8 cellular contexts compared by ENCODE assay signal in genomic region chr9:137045294-137046093, GRCh38. TPM values are rescaled to one million over a fixed set of nuclear protein-coding genes. Genes with fewer than 3 reads are reported as not detected.
A peak's percentile ranks its signal among the peaks of the same experiment; 100 is the strongest.
DNase-seq lines count a peak whose midpoint lies in the region; ATAC-seq and TF ChIP-seq lines count a peak whose summit lies in the region.

No MANE protein-coding gene starts in this region.

- H3K36me3 Mint-ChIP-seq in activated naive CD8-positive, alpha-beta T cell: no peaks in the 10 kb centered on the region

- POLR2A ChIA-PET in AG04450 (lab: Yijun Ruan, JAX): interaction anchor here (0.8 kb wide), 1 partner anchor 195 kb away, joined by 3 read pairs; the partner anchor contains the start of gene TUBB4B

- peaks cover 11% of the 10 kb centered on the region for H3K4me1 Mint-ChIP-seq in activated naive CD8-positive, alpha-beta T cell (ENCODE audit: low read depth)

- TF ChIP-seq CTCF in AG04450 (IDR thresholded peaks at IDR 0.05; ENCODE audit: low read depth, low read length) (no peak), hepatocyte (IDR thresholded peaks at IDR 0.05; ENCODE audit: poor library complexity) (no peak)

- no peaks in the 10 kb centered on the region; the same call in 1 of the 2 replicates for H3K9me3 ChIP-seq in AG04450 (ENCODE audit: control insufficient read depth, insufficient read depth, low read length)
- H3K9me3 ChIP-seq in hepatocyte (ENCODE audit: low read depth): no peaks in the 10 kb centered on the region

- WGBS in hepatocyte (ENCODE audit: low lambda C conversion rate, missing lambda C conversion rate): 6% methylated on average over 77 of the region's 97 CpGs

- H3K27ac ChIP-seq in AG04450 (ENCODE audit: low read depth, low read length) (no peak overlapping the region), hepatocyte (no peak overlapping the region), skin epidermis (peak overlapping the region in 18 of 21 experiments; percentile 6 to 76 (median 56))

- H3K4me3 Mint-ChIP-seq in activated naive CD8-positive, alpha-beta T cell: peak overlapping the region; percentile 70

- peaks cover 5% of the 10 kb centered on the region for H3K27me3 Mint-ChIP-seq in activated naive CD8-positive, alpha-beta T cell

- peak overlapping the region; percentile 94 for H2AFZ ChIP-seq in hepatocyte

- H3K79me2 ChIP-seq in hepatocyte: peaks cover 3% of the 10 kb centered on the region

- no peak overlapping the region for H3K27ac Mint-ChIP-seq in activated naive CD8-positive, alpha-beta T cell

- peak overlapping the region; percentile 68 for H3K4me3 ChIP-seq in AG04450 (ENCODE audit: low read depth, low read length)
- peak overlapping the region; percentile 61 for H3K4me3 ChIP-seq in H7 (ENCODE audit: insufficient read depth, low read depth, low read length)
- peak overlapping the region; percentile 85 for H3K4me3 ChIP-seq in hepatocyte
- H3K4me3 ChIP-seq in skin epidermis: peak overlapping the region; percentile 17 to 49 (median 38)

- no peaks in the 10 kb centered on the region for H3K9me3 Mint-ChIP-seq in activated naive CD8-positive, alpha-beta T cell (ENCODE audit: low read depth)

- no peaks in the 10 kb centered on the region for H3K9me2 ChIP-seq in hepatocyte (replicated peaks; ENCODE audit: insufficient read depth)

- H3K4me1 ChIP-seq in hepatocyte (ENCODE audit: insufficient read depth): peaks cover 5% of the 10 kb centered on the region

- H3K27me3 ChIP-seq in AG04450 (ENCODE audit: control insufficient read depth, insufficient read depth, low read length) (peaks cover 23% of the 10 kb centered on the region), H7 (ENCODE audit: control insufficient read depth, insufficient read depth, low read length) (peaks cover 46% of the 10 kb centered on the region), hepatocyte (peaks cover 29% of the 10 kb centered on the region)

- no peaks in the 10 kb centered on the region for H3K36me3 ChIP-seq in H7 (replicated peaks; ENCODE audit: control insufficient read depth, insufficient read depth, low read length)
- no peaks in the 10 kb centered on the region for H3K36me3 ChIP-seq in hepatocyte (replicated peaks; ENCODE audit: insufficient read depth, low read depth)

- H4K20me1 ChIP-seq in hepatocyte (ENCODE audit: insufficient read depth, poor library complexity, severe bottlenecking): peaks cover 13% of the 10 kb centered on the region

- peak overlapping the region; percentile 100 for H3K4me2 ChIP-seq in hepatocyte

- ATAC-seq in HG02973 (IDR thresholded peaks at IDR 0.05; ENCODE audit: unreplicated experiment) (no peak), GM21367 (IDR thresholded peaks at IDR 0.05; ENCODE audit: unreplicated experiment) (no peak)

- CTCF ChIA-PET in AG04450 (lab: Charles Lee): interaction anchor here (0.6 to 2.3 kb wide), 4 partner anchors 10 to 71 kb away, joined by 4 to 20 read pairs (median 11); no protein-coding TSS in a partner anchor

- DNase-seq in AG04450 (ENCODE audit: low read depth, low spot score) (no peak), H7 (peak; percentile 89), hepatocyte (ENCODE audit: low spot score) (peak; percentile 55)
- DNase-seq in stimulated activated CD4-positive, alpha-beta T cell treated with anti-CD3 and anti-CD28 coated beads, Interleukin-2, amount 100 ng/mL, for 48 hours: no peak

RNA-seq across cellular contexts. Expression of gene NPDC1, which starts 0.5 kb away (rescaled TPM):
- polyA plus RNA-seq in AG04450 (2011; rRNA removed): 8.9 and 16.5 TPM in 2 replicates
- polyA minus RNA-seq in AG04450 (2011; rRNA and poly(A)+ RNA removed): 4.8 TPM in 2 replicates
- 10.1 and 25.1 TPM in 2 replicates for total RNA-seq in H7 (2014; rRNA removed; shearing (Covaris generic))
- total RNA-seq in hepatocyte: 12.3 and 12.7 TPM in 2 replicates
- polyA plus RNA-seq in hepatocyte: 69.8 and 72.7 TPM in 2 replicates

RNA-seq across cellular contexts. Expression of gene ENTPD2, which starts 8.4 kb away (rescaled TPM):
- polyA plus RNA-seq in AG04450 (2011; rRNA removed) (not detected in 2 replicates), hepatocyte (1.1 and 3.2 TPM in 2 replicates)
- not detected in 2 replicates for polyA minus RNA-seq in AG04450 (2011; rRNA and poly(A)+ RNA removed)
- not detected in 2 replicates for total RNA-seq in H7 (2014; rRNA removed; shearing (Covaris generic))
- total RNA-seq in hepatocyte: 1.8 and 2.3 TPM in 2 replicates

RNA-seq across cellular contexts. Expression of gene FUT7, which starts 13.6 kb away (rescaled TPM):
- polyA plus RNA-seq in AG04450 (2011; rRNA removed) (not detected in 2 replicates), hepatocyte (0.06 TPM in 1 of 2 replicates, not detected in the other)
- not detected in 2 replicates for polyA minus RNA-seq in AG04450 (2011; rRNA and poly(A)+ RNA removed)
- not detected in 2 replicates for total RNA-seq in H7 (2014; rRNA removed; shearing (Covaris generic))
- total RNA-seq in hepatocyte: not detected in 2 replicates

RNA-seq across cellular contexts. Expression of gene ABCA2, which starts 17.5 kb away (rescaled TPM):
- polyA plus RNA-seq in AG04450 (2011; rRNA removed): 4.7 and 8.8 TPM in 2 replicates
- 9.0 and 17.7 TPM in 2 replicates for polyA minus RNA-seq in AG04450 (2011; rRNA and poly(A)+ RNA removed)
- total RNA-seq in H7 (2014; rRNA removed; shearing (Covaris generic)): 6.8 and 10.4 TPM in 2 replicates
- total RNA-seq in hepatocyte: 12.7 and 14.6 TPM in 2 replicates
- 15.6 and 21.8 TPM in 2 replicates for polyA plus RNA-seq in hepatocyte

RNA-seq across cellular contexts. Expression of gene SAPCD2, which starts 24.9 kb away (rescaled TPM):
- polyA plus RNA-seq in AG04450 (2011; rRNA removed): 1.5 and 1.8 TPM in 2 replicates
- polyA minus RNA-seq in AG04450 (2011; rRNA and poly(A)+ RNA removed): 0.91 and 1.1 TPM in 2 replicates
- 59.7 and 59.9 TPM in 2 replicates for total RNA-seq in H7 (2014; rRNA removed; shearing (Covaris generic))
- 4.6 and 7.5 TPM in 2 replicates for total RNA-seq in hepatocyte
- polyA plus RNA-seq in hepatocyte: 4.8 and 5.6 TPM in 2 replicates

Comparison
In these comparisons a context has a peak if more than half of its experiments do, and no peak if none do; other contexts are left out.
1. DNase-seq: peak in H7 (single experiment) and hepatocyte (single experiment); none in AG04450 (single experiment) and stimulated activated CD4-positive, alpha-beta T cell treated with anti-CD3 and anti-CD28 coated beads, Interleukin-2, amount 100 ng/mL, for 48 hours (0 of 2).
2. H3K27ac ChIP-seq: peak in skin epidermis (18 of 21); none in AG04450 (single experiment) and hepatocyte (single experiment).
3. Peak in every context shown above with its lines, with median percentiles within 50 percentile points of each other: H3K4me3 ChIP-seq.